Comparison of ENCODE assay signal across 8 cellular contexts in genomic region chr6:31652925-31653724, GRCh38. TPM values are rescaled to one million over a fixed set of nuclear protein-coding genes. Genes with fewer than 3 reads are reported as not detected.
DNase-seq lines count a peak whose midpoint lies in the region; ATAC-seq, FAIRE-seq and TF ChIP-seq lines count a peak whose summit lies in the region.

No MANE protein-coding gene starts in this region.

- 17% methylated on average over 31 of the region's 37 CpGs for WGBS in A549 (ENCODE audit: missing lambda C conversion rate)
- WGBS in esophagus, 2 donors, result 7 to 8% methylated on average over 37 of the region's 37 CpGs

- H3K27me3 ChIP-seq in esophagus (ENCODE audit: control insufficient read depth in 1 of 2, insufficient read depth in 2 of 2, low read length in 2 of 2) (no peaks in the 10 kb centered on the region), muscle layer of duodenum (ENCODE audit: low read depth, low read length) (no peaks in the 10 kb centered on the region)

- CTCF ChIA-PET in A549 (lab: Yijun Ruan, JAX), result interaction anchor here (0.7 to 2.4 kb wide), 6 partner anchors 8 to 177 kb away, joined by 3 to 12 read pairs (median 4); partner anchors contain the start of genes C6orf47 and DDAH2
- CTCF ChIA-PET in activated CD4-positive, alpha-beta T cell treated with anti-CD3 and anti-CD28 coated beads, Interleukin-2, amount 10 ng/mL, durations not matched to agents 7 days and 5 days (lab: Charles Lee), result interaction anchor here (0.7 to 5.4 kb wide), 15 partner anchors 10 to 178 kb away, joined by 3 to 32 read pairs (median 4); partner anchors contain the start of genes ATP6V1G2, DDX39B, GPANK1 and VARS1

- DNase-seq in A549 (ENCODE audit: low read depth in 1 of 2, low spot score in 1 of 2) (peak in 1 of 2 experiments; percentile 87), GM12865 (ENCODE audit: low read depth) (peak; percentile 96), NCI-H1105 treated with DMSO at 0.1 percent for 48 hours (lab: John Stamatoyannopoulos, UW) (peak; percentile 97), substantia nigra (lab: John Stamatoyannopoulos, UW) (peak in 41 of 49 donors; percentile 45 to 97 (median 87))
- peak; percentile 91 for DNase-seq in activated CD4-positive, alpha-beta T cell treated with anti-CD3 and anti-CD28 coated beads, Interleukin-2, amount 10 ng/mL, durations not matched to agents 7 days and 5 days

- no peak for FAIRE-seq in A549 (lab: Jason Lieb, UNC)

- no peaks in the 10 kb centered on the region for H3K9me3 ChIP-seq in A549
- no peaks in the 10 kb centered on the region for H3K9me3 ChIP-seq in esophagus (ENCODE audit: control insufficient read depth in 2 of 2, insufficient read depth in 1 of 2, low read depth in 1 of 2, low read length in 1 of 2)
- H3K9me3 ChIP-seq in muscle layer of duodenum (ENCODE audit: control insufficient read depth in 1 of 2, low read length in 2 of 2), result no peaks in the 10 kb centered on the region

- H3K4me2 ChIP-seq in A549, result peak overlapping the region; percentile 83

- no peaks in the 10 kb centered on the region for H3K9me3 Mint-ChIP-seq in activated CD4-positive, alpha-beta T cell treated with anti-CD3 and anti-CD28 coated beads, Interleukin-2, amount 10 ng/mL, durations not matched to agents 7 days and 5 days

- ATAC-seq in A549 (peak; percentile 78 to 84), HG02588 (IDR thresholded peaks at IDR 0.05; ENCODE audit: unreplicated experiment) (peak; percentile 48)

- no peaks in the 10 kb centered on the region for H3K27me3 Mint-ChIP-seq in activated CD4-positive, alpha-beta T cell treated with anti-CD3 and anti-CD28 coated beads, Interleukin-2, amount 10 ng/mL, durations not matched to agents 7 days and 5 days

- peak overlapping the region; percentile 100 for H3K27ac Mint-ChIP-seq in activated CD4-positive, alpha-beta T cell treated with anti-CD3 and anti-CD28 coated beads, Interleukin-2, amount 10 ng/mL, durations not matched to agents 7 days and 5 days

- no peak for TF ChIP-seq RAD21 in A549 (conservative IDR thresholded peaks at IDR 0.05 in 1 of 2, IDR thresholded peaks at IDR 0.05 in 1 of 2)

- TF ChIP-seq POLR2A in A549 (IDR thresholded peaks at IDR 0.05; ENCODE audit: low read length), result no peak

- H3K4me1 ChIP-seq in A549 (peaks cover 10% of the 10 kb centered on the region; the same call in 2 of the 3 replicates), esophagus (ENCODE audit: control insufficient read depth in 2 of 2, insufficient read depth in 2 of 2, low read length in 1 of 2) (peaks cover 0 to 5% of the 10 kb centered on the region in 2 donors), muscle layer of duodenum (ENCODE audit: control insufficient read depth in 1 of 2, insufficient read depth in 2 of 2, low read length in 2 of 2) (peaks cover 10 to 32% of the 10 kb centered on the region in 2 donors)

- no peak for TF ChIP-seq EP300 in A549 (IDR thresholded peaks at IDR 0.05)

- TF ChIP-seq CTCF in A549 (IDR thresholded peaks at IDR 0.05) (no peak), GM12865 (IDR thresholded peaks at IDR 0.05; ENCODE audit: insufficient read depth, low read depth, low read length, missing control alignments) (peak; percentile 2)

- peaks cover 10 to 18% of the 10 kb centered on the region in 2 donors for H3K36me3 ChIP-seq in esophagus (ENCODE audit: control insufficient read depth in 2 of 2, insufficient read depth in 2 of 2, low read length in 1 of 2)
- peaks cover 23 to 47% of the 10 kb centered on the region in 2 donors for H3K36me3 ChIP-seq in muscle layer of duodenum (ENCODE audit: control insufficient read depth in 1 of 2, insufficient read depth in 2 of 2, low read length in 2 of 2)

- H3K36me3 Mint-ChIP-seq in activated CD4-positive, alpha-beta T cell treated with anti-CD3 and anti-CD28 coated beads, Interleukin-2, amount 10 ng/mL, durations not matched to agents 7 days and 5 days (ENCODE audit: low read depth), result peaks cover 39% of the 10 kb centered on the region

- H3K4me3 ChIP-seq in A549, result peak overlapping the region; percentile 69
- peak overlapping the region; percentile 86 for H3K4me3 ChIP-seq in GM12865 (ENCODE audit: low read depth, low read length)
- H3K4me3 ChIP-seq in esophagus (ENCODE audit: low read depth in 1 of 2, low read length in 2 of 2), result peak overlapping the region; percentile 64 to 76
- H3K4me3 ChIP-seq in muscle layer of duodenum (ENCODE audit: low read depth in 1 of 2, low read length in 2 of 2), result peak overlapping the region; percentile 77

- peak overlapping the region; percentile 95 for H3K4me3 Mint-ChIP-seq in activated CD4-positive, alpha-beta T cell treated with anti-CD3 and anti-CD28 coated beads, Interleukin-2, amount 10 ng/mL, durations not matched to agents 7 days and 5 days

- peak overlapping the region; percentile 91 to 99 for H3K27ac ChIP-seq in A549
- peak overlapping the region; percentile 99 to 100 for H3K27ac ChIP-seq in esophagus (ENCODE audit: low read depth in 2 of 2, low read length in 1 of 2)
- peak overlapping the region; percentile 99 for H3K27ac ChIP-seq in muscle layer of duodenum (ENCODE audit: low read length)
- peak overlapping the region; percentile 99 for H3K27ac ChIP-seq in substantia nigra (ENCODE audit: low read depth, low read length, poor library complexity, severe bottlenecking)

- H3K4me1 Mint-ChIP-seq in activated CD4-positive, alpha-beta T cell treated with anti-CD3 and anti-CD28 coated beads, Interleukin-2, amount 10 ng/mL, durations not matched to agents 7 days and 5 days, result peaks cover 60% of the 10 kb centered on the region

- POLR2A ChIA-PET in A549 (lab: Yijun Ruan, JAX), result interaction anchor here (0.6 to 1.8 kb wide), 7 partner anchors 9 to 112 kb away, joined by 3 to 14 read pairs (median 4); partner anchors contain the start of genes CSNK2B, DDX39B and GPANK1
- POLR2A ChIA-PET in activated CD4-positive, alpha-beta T cell treated with anti-CD3 and anti-CD28 coated beads, Interleukin-2, amount 10 ng/mL, durations not matched to agents 7 days and 5 days (lab: Charles Lee), result interaction anchor here (0.6 to 1.8 kb wide), 3 partner anchors 12 to 91 kb away, joined by 3 to 10 read pairs (median 6); partner anchors contain the start of gene GPANK1

TF ChIP-seq in A549, 52 proteins besides CTCF, POLR2A, EP300 and RAD21 (continues in another document):
- no peak for TF ChIP-seq CBX8 (IDR thresholded peaks at IDR 0.05)
- no peak for TF ChIP-seq TP53 (CRISPR knock-in tag; IDR thresholded peaks at IDR 0.05)

RNA-seq across cellular contexts. Expression of gene BAG6, which starts 0.7 kb away (rescaled TPM):
- polyA plus RNA-seq in A549 (2011; rRNA removed) (50.4 and 59.4 TPM in 2 replicates), A549 (2017; fragmentation: RNase III; extraction: RNeasy Plus Mini Kit Qiagen cat#74134 plus additional on column Dnase treatment) (107 to 123 TPM (median 121 TPM) in 3 replicates), esophagus (100 to 1,000 TPM; 158 to 259 TPM)
- 90.8 and 104 TPM in 2 replicates for polyA plus RNA-seq in A549 (2012; cell fraction: cytosol; rRNA removed)
- 248 and 297 TPM in 2 replicates for polyA plus RNA-seq in A549 (2012; cell fraction: nucleus; rRNA removed)
- 119 and 125 TPM in 2 replicates for polyA minus RNA-seq in A549 (2011; rRNA and poly(A)+ RNA removed)
- 100 to 1,000 TPM; 268 to 286 TPM for total RNA-seq in activated CD4-positive, alpha-beta T cell treated with anti-CD3 and anti-CD28 coated beads, Interleukin-2, amount 10 ng/mL, durations not matched to agents 7 days and 5 days

RNA-seq across cellular contexts. Expression of gene APOM, which starts 2.6 kb away (rescaled TPM):
- polyA plus RNA-seq in A549 (2011; rRNA removed) (2.6 and 4.1 TPM in 2 replicates), A549 (2017; fragmentation: RNase III; extraction: RNeasy Plus Mini Kit Qiagen cat#74134 plus additional on column Dnase treatment) (1.5 to 2.1 TPM (median 1.9 TPM) in 3 replicates), esophagus (1 to 10 TPM; 4.3 to 6.0 TPM)
- polyA plus RNA-seq in A549 (2012; cell fraction: cytosol; rRNA removed), result 3.2 and 3.4 TPM in 2 replicates
- polyA plus RNA-seq in A549 (2012; cell fraction: nucleus; rRNA removed), result 2.7 and 3.4 TPM in 2 replicates
- 1.7 and 5.0 TPM in 2 replicates for polyA minus RNA-seq in A549 (2011; rRNA and poly(A)+ RNA removed)
- total RNA-seq in activated CD4-positive, alpha-beta T cell treated with anti-CD3 and anti-CD28 coated beads, Interleukin-2, amount 10 ng/mL, durations not matched to agents 7 days and 5 days, result 1 to 10 TPM; 3.9 to 4.5 TPM

RNA-seq across cellular contexts. Expression of gene C6orf47, which starts 7.5 kb away (rescaled TPM):
- polyA plus RNA-seq in A549 (2011; rRNA removed) (6.0 and 6.1 TPM in 2 replicates), A549 (2017; fragmentation: RNase III; extraction: RNeasy Plus Mini Kit Qiagen cat#74134 plus additional on column Dnase treatment) (10.7 to 13.6 TPM (median 11.9 TPM) in 3 replicates), esophagus (10 to 100 TPM; 20.6 to 21.1 TPM)
- 5.8 and 6.9 TPM in 2 replicates for polyA plus RNA-seq in A549 (2012; cell fraction: cytosol; rRNA removed)
- 4.4 and 5.4 TPM in 2 replicates for polyA plus RNA-seq in A549 (2012; cell fraction: nucleus; rRNA removed)
- 5.3 and 6.7 TPM in 2 replicates for polyA minus RNA-seq in A549 (2011; rRNA and poly(A)+ RNA removed)
- 10 to 100 TPM; 20.2 to 20.9 TPM for total RNA-seq in activated CD4-positive, alpha-beta T cell treated with anti-CD3 and anti-CD28 coated beads, Interleukin-2, amount 10 ng/mL, durations not matched to agents 7 days and 5 days

RNA-seq across cellular contexts. Expression of gene GPANK1, which starts 11.7 kb away (rescaled TPM):
- polyA plus RNA-seq in A549 (2011; rRNA removed), result 10.0 and 11.0 TPM in 2 replicates
- 7.2 TPM in 2 replicates for polyA plus RNA-seq in A549 (2012; cell fraction: cytosol; rRNA removed)
- 7.1 and 7.4 TPM in 2 replicates for polyA plus RNA-seq in A549 (2012; cell fraction: nucleus; rRNA removed)
- polyA plus RNA-seq in A549 (2017; fragmentation: RNase III; extraction: RNeasy Plus Mini Kit Qiagen cat#74134 plus additional on column Dnase treatment), result 9.7 to 11.7 TPM (median 11.0 TPM) in 3 replicates
- polyA minus RNA-seq in A549 (2011; rRNA and poly(A)+ RNA removed), result 4.6 and 5.8 TPM in 2 replicates
- 10 to 100 TPM; 34.4 to 42.9 TPM for total RNA-seq in activated CD4-positive, alpha-beta T cell treated with anti-CD3 and anti-CD28 coated beads, Interleukin-2, amount 10 ng/mL, durations not matched to agents 7 days and 5 days
- 10 to 100 TPM; 10.2 to 10.4 TPM for polyA plus RNA-seq in esophagus

RNA-seq across cellular contexts. Expression of gene CSNK2B, which starts 12.8 kb away (rescaled TPM):
- polyA plus RNA-seq in A549 (2011; rRNA removed), result 41.8 and 61.0 TPM in 2 replicates
- 59.0 and 63.8 TPM in 2 replicates for polyA plus RNA-seq in A549 (2012; cell fraction: cytosol; rRNA removed)
- polyA plus RNA-seq in A549 (2012; cell fraction: nucleus; rRNA removed), result 65.7 and 98.3 TPM in 2 replicates
- 134 to 141 TPM (median 141 TPM) in 3 replicates for polyA plus RNA-seq in A549 (2017; fragmentation: RNase III; extraction: RNeasy Plus Mini Kit Qiagen cat#74134 plus additional on column Dnase treatment)
- 84.6 and 91.4 TPM in 2 replicates for polyA minus RNA-seq in A549 (2011; rRNA and poly(A)+ RNA removed)
- total RNA-seq in activated CD4-positive, alpha-beta T cell treated with anti-CD3 and anti-CD28 coated beads, Interleukin-2, amount 10 ng/mL, durations not matched to agents 7 days and 5 days, result 100 to 1,000 TPM; 218 to 273 TPM
- polyA plus RNA-seq in esophagus, result 100 to 1,000 TPM; 140 to 187 TPM
